In the genomic region with DNA sequence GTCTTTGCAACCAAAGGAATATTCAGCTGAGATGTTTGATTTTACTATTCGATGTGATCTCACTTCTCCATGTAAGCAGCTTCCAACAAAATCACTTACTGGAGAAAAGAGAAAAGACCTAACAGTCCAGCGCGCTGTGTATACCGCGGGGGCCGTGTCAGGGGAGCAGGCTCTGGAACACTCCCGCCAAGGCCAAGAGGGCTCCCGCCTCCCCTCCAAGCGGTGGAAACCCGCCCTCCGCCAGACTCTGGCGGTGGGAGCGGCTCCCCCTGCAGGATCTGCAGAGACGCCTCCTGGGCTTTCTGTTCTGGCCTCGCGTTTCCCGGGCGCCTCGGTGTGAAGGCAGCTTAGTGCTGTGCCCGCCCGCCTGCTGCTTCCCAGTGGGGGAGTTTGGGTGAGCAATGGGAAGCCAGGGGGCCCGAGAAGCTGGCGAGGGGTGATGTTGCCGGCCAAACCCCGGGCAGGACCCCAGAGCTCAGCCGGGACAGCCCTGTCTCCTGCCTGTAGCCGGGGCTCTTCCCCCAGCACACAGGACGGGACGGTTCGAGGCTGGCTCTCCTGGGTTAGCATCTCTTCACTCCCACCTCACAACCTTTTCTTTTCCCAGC, we compare ENCODE assay signal across 1 cellular context.
TF ChIP-seq lines count a peak whose summit lies in the region.

No MANE protein-coding gene starts in this region.

TF ChIP-seq in HepG2, 621 proteins besides CTCF, POLR2A, EP300 and RAD21 (continued from another document and continues in another):
- TF ChIP-seq, protein P1, sequence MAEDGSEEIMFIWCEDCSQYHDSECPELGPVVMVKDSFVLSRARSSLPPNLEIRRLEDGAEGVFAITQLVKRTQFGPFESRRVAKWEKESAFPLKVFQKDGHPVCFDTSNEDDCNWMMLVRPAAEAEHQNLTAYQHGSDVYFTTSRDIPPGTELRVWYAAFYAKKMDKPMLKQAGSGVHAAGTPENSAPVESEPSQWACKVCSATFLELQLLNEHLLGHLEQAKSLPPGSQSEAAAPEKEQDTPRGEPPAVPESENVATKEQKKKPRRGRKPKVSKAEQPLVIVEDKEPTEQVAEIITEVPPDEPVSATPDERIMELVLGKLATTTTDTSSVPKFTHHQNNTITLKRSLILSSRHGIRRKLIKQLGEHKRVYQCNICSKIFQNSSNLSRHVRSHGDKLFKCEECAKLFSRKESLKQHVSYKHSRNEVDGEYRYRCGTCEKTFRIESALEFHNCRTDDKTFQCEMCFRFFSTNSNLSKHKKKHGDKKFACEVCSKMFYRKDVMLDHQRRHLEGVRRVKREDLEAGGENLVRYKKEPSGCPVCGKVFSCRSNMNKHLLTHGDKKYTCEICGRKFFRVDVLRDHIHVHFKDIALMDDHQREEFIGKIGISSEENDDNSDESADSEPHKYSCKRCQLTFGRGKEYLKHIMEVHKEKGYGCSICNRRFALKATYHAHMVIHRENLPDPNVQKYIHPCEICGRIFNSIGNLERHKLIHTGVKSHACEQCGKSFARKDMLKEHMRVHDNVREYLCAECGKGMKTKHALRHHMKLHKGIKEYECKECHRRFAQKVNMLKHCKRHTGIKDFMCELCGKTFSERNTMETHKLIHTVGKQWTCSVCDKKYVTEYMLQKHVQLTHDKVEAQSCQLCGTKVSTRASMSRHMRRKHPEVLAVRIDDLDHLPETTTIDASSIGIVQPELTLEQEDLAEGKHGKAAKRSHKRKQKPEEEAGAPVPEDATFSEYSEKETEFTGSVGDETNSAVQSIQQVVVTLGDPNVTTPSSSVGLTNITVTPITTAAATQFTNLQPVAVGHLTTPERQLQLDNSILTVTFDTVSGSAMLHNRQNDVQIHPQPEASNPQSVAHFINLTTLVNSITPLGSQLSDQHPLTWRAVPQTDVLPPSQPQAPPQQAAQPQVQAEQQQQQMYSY (CRISPR knock-in tag; IDR thresholded peaks at IDR 0.05) = no peak
- TF ChIP-seq, protein P2, sequence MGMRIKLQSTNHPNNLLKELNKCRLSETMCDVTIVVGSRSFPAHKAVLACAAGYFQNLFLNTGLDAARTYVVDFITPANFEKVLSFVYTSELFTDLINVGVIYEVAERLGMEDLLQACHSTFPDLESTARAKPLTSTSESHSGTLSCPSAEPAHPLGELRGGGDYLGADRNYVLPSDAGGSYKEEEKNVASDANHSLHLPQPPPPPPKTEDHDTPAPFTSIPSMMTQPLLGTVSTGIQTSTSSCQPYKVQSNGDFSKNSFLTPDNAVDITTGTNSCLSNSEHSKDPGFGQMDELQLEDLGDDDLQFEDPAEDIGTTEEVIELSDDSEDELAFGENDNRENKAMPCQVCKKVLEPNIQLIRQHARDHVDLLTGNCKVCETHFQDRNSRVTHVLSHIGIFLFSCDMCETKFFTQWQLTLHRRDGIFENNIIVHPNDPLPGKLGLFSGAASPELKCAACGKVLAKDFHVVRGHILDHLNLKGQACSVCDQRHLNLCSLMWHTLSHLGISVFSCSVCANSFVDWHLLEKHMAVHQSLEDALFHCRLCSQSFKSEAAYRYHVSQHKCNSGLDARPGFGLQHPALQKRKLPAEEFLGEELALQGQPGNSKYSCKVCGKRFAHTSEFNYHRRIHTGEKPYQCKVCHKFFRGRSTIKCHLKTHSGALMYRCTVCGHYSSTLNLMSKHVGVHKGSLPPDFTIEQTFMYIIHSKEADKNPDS (CRISPR knock-in tag; IDR thresholded peaks at IDR 0.05) = no peak
- TF ChIP-seq ZNF484 (CRISPR knock-in tag; IDR thresholded peaks at IDR 0.05; ENCODE audit: borderline replicate concordance, low read depth) (no peak), MXD4 (CRISPR knock-in tag; IDR thresholded peaks at IDR 0.05) (no peak), ZNF569 (CRISPR knock-in tag; IDR thresholded peaks at IDR 0.05; ENCODE audit: borderline replicate concordance) (no peak), FOSL1 (CRISPR knock-in tag; IDR thresholded peaks at IDR 0.05; ENCODE audit: borderline replicate concordance) (no peak), FOXK1 (CRISPR knock-in tag; IDR thresholded peaks at IDR 0.05; ENCODE audit: borderline replicate concordance, low read depth) (no peak), ZNF331 (CRISPR knock-in tag; IDR thresholded peaks at IDR 0.05) (no peak), ISL2 (CRISPR knock-in tag; IDR thresholded peaks at IDR 0.05) (0 out of 2 replicates have a peak, but pooled peaks have one; percentile 23), PHF8 (CRISPR knock-in tag; IDR thresholded peaks at IDR 0.05) (no peak), SRSF4 (IDR thresholded peaks at IDR 0.05; ENCODE audit: low read depth, low read length, poor library complexity, severe bottlenecking) (no peak), HNRNPLL (IDR thresholded peaks at IDR 0.05; ENCODE audit: low read depth, low read length, poor library complexity, severe bottlenecking) (peak; percentile 47), YEATS2 (CRISPR knock-in tag; IDR thresholded peaks at IDR 0.05; ENCODE audit: borderline replicate concordance) (no peak; the same call in 1 of the 2 replicates), KLF12 (CRISPR knock-in tag; IDR thresholded peaks at IDR 0.05; ENCODE audit: borderline replicate concordance) (no peak), U2AF1 (optimal IDR thresholded peaks at IDR 0.05; ENCODE audit: low read depth, low read length) (no peak), KLF6 (CRISPR knock-in tag; IDR thresholded peaks at IDR 0.05) (no peak)
- TF ChIP-seq, protein P3, sequence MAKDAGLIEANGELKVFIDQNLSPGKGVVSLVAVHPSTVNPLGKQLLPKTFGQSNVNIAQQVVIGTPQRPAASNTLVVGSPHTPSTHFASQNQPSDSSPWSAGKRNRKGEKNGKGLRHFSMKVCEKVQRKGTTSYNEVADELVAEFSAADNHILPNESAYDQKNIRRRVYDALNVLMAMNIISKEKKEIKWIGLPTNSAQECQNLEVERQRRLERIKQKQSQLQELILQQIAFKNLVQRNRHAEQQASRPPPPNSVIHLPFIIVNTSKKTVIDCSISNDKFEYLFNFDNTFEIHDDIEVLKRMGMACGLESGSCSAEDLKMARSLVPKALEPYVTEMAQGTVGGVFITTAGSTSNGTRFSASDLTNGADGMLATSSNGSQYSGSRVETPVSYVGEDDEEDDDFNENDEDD (CRISPR knock-in tag; IDR thresholded peaks at IDR 0.05; ENCODE audit: borderline replicate concordance) = peak; percentile 82; the same call in 1 of the 2 replicates
- TF ChIP-seq, protein P4, sequence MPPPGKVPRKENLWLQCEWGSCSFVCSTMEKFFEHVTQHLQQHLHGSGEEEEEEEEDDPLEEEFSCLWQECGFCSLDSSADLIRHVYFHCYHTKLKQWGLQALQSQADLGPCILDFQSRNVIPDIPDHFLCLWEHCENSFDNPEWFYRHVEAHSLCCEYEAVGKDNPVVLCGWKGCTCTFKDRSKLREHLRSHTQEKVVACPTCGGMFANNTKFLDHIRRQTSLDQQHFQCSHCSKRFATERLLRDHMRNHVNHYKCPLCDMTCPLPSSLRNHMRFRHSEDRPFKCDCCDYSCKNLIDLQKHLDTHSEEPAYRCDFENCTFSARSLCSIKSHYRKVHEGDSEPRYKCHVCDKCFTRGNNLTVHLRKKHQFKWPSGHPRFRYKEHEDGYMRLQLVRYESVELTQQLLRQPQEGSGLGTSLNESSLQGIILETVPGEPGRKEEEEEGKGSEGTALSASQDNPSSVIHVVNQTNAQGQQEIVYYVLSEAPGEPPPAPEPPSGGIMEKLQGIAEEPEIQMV (CRISPR knock-in tag; IDR thresholded peaks at IDR 0.05; ENCODE audit: low read depth) = no peak; the same call in 1 of the 2 replicates
- TF ChIP-seq, protein P5, sequence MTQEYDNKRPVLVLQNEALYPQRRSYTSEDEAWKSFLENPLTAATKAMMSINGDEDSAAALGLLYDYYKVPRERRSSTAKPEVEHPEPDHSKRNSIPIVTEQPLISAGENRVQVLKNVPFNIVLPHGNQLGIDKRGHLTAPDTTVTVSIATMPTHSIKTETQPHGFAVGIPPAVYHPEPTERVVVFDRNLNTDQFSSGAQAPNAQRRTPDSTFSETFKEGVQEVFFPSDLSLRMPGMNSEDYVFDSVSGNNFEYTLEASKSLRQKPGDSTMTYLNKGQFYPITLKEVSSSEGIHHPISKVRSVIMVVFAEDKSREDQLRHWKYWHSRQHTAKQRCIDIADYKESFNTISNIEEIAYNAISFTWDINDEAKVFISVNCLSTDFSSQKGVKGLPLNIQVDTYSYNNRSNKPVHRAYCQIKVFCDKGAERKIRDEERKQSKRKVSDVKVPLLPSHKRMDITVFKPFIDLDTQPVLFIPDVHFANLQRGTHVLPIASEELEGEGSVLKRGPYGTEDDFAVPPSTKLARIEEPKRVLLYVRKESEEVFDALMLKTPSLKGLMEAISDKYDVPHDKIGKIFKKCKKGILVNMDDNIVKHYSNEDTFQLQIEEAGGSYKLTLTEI (CRISPR knock-in tag; conservative IDR thresholded peaks at IDR 0.05) = no peak
- TF ChIP-seq, protein P6, sequence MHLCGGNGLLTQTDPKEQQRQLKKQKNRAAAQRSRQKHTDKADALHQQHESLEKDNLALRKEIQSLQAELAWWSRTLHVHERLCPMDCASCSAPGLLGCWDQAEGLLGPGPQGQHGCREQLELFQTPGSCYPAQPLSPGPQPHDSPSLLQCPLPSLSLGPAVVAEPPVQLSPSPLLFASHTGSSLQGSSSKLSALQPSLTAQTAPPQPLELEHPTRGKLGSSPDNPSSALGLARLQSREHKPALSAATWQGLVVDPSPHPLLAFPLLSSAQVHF (CRISPR knock-in tag; IDR thresholded peaks at IDR 0.05) = no peak
- TF ChIP-seq, protein P7, sequence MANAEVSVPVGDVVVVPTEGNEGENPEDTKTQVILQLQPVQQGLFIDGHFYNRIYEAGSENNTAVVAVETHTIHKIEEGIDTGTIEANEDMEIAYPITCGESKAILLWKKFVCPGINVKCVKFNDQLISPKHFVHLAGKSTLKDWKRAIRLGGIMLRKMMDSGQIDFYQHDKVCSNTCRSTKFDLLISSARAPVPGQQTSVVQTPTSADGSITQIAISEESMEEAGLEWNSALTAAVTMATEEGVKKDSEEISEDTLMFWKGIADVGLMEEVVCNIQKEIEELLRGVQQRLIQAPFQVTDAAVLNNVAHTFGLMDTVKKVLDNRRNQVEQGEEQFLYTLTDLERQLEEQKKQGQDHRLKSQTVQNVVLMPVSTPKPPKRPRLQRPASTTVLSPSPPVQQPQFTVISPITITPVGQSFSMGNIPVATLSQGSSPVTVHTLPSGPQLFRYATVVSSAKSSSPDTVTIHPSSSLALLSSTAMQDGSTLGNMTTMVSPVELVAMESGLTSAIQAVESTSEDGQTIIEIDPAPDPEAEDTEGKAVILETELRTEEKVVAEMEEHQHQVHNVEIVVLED (CRISPR knock-in tag; IDR thresholded peaks at IDR 0.05; ENCODE audit: borderline replicate concordance) = peak; percentile 25; the same call in 1 of the 2 replicates
- TF ChIP-seq, protein P8, sequence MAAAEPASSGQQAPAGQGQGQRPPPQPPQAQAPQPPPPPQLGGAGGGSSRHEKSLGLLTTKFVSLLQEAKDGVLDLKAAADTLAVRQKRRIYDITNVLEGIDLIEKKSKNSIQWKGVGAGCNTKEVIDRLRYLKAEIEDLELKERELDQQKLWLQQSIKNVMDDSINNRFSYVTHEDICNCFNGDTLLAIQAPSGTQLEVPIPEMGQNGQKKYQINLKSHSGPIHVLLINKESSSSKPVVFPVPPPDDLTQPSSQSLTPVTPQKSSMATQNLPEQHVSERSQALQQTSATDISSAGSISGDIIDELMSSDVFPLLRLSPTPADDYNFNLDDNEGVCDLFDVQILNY (CRISPR knock-in tag; conservative IDR thresholded peaks at IDR 0.05) = no peak
- TF ChIP-seq, protein P9, sequence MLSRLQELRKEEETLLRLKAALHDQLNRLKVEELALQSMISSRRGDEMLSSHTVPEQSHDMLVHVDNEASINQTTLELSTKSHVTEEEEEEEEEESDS (CRISPR knock-in tag; IDR thresholded peaks at IDR 0.05; ENCODE audit: borderline replicate concordance) = no peak
- TF ChIP-seq, protein P10, sequence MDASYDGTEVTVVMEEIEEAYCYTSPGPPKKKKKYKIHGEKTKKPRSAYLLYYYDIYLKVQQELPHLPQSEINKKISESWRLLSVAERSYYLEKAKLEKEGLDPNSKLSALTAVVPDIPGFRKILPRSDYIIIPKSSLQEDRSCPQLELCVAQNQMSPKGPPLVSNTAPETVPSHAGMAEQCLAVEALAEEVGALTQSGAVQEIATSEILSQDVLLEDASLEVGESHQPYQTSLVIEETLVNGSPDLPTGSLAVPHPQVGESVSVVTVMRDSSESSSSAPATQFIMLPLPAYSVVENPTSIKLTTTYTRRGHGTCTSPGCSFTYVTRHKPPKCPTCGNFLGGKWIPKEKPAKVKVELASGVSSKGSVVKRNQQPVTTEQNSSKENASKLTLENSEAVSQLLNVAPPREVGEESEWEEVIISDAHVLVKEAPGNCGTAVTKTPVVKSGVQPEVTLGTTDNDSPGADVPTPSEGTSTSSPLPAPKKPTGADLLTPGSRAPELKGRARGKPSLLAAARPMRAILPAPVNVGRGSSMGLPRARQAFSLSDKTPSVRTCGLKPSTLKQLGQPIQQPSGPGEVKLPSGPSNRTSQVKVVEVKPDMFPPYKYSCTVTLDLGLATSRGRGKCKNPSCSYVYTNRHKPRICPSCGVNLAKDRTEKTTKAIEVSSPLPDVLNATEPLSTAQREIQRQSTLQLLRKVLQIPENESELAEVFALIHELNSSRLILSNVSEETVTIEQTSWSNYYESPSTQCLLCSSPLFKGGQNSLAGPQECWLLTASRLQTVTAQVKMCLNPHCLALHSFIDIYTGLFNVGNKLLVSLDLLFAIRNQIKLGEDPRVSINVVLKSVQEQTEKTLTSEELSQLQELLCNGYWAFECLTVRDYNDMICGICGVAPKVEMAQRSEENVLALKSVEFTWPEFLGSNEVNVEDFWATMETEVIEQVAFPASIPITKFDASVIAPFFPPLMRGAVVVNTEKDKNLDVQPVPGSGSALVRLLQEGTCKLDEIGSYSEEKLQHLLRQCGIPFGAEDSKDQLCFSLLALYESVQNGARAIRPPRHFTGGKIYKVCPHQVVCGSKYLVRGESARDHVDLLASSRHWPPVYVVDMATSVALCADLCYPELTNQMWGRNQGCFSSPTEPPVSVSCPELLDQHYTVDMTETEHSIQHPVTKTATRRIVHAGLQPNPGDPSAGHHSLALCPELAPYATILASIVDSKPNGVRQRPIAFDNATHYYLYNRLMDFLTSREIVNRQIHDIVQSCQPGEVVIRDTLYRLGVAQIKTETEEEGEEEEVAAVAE (CRISPR knock-in tag; IDR thresholded peaks at IDR 0.05; ENCODE audit: borderline replicate concordance) = no peak; the same call in 1 of the 2 replicates
- TF ChIP-seq, protein P11, sequence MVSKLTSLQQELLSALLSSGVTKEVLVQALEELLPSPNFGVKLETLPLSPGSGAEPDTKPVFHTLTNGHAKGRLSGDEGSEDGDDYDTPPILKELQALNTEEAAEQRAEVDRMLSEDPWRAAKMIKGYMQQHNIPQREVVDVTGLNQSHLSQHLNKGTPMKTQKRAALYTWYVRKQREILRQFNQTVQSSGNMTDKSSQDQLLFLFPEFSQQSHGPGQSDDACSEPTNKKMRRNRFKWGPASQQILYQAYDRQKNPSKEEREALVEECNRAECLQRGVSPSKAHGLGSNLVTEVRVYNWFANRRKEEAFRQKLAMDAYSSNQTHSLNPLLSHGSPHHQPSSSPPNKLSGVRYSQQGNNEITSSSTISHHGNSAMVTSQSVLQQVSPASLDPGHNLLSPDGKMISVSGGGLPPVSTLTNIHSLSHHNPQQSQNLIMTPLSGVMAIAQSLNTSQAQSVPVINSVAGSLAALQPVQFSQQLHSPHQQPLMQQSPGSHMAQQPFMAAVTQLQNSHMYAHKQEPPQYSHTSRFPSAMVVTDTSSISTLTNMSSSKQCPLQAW (CRISPR knock-in tag; IDR thresholded peaks at IDR 0.05) = peak; percentile 32; the same call in 1 of the 2 replicates
